In the genomic region with DNA sequence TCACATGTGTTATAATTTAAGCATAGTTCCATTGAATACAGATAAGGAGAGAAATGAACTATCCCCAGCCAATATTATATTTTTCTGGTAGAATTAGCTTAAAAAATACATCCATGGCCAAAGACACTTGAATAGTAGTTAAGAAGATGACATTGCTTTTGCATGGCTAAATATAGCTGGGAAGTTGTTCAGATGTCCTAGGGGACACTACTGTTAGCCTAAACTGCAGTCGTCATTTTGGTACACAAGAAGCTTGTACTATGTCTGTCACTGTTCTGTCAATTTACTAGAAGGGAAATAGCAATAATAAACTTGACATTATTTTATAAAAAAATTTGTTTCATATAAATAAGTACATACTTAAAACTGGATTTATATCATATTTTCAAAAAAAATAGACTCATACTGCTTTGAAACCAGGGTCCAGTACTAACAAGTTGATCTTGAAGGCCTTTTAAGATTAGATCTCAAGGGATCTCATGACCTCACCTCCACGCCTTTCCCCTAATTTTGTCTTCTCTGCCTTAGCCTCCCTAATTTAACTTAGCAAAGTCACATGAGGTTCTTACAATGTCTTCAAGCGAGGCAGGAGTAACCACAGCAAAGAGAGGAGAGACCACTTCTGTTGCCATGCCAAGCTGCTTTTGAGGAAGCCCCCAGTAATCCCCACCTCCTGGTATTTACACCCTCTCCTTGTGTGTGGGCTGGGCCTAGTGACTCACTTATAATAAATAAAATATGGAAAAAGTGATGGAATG, we compare ENCODE assay signal across 17 cellular contexts.
A peak's percentile ranks its signal among the peaks of the same experiment; 100 is the strongest.
DNase-seq lines count a peak whose midpoint lies in the region; ATAC-seq and TF ChIP-seq lines count a peak whose summit lies in the region.
"Had no signal": no experiment of that assay in that cellular context is flagged by ENCODE, and none has a peak within 500 bp of the region (broad histone marks: within the 10 kb centered on the region; RNA-seq: fewer than 3 reads in every experiment).

No MANE protein-coding gene starts in this region.

- H3K9me3 Mint-ChIP-seq in activated CD4-positive, alpha-beta T cell treated with anti-CD3 and anti-CD28 coated beads, Interleukin-2, amount 10 ng/mL, durations not matched to agents 24 days and 14 days = no peaks in the 10 kb centered on the region
- H3K9me3 Mint-ChIP-seq: CD14-positive monocyte; CD4-positive, alpha-beta T cell; CD8-positive, alpha-beta memory T cell; GM23338; H9 had no signal

- H3K27ac ChIP-seq in right atrium auricular region = peak overlapping the region in 1 of 2 donors; percentile 17
- H3K27ac ChIP-seq in left ventricle myocardium inferior (replicated peaks) = peak overlapping the region; percentile 56
- H3K27ac ChIP-seq in right cardiac atrium (ENCODE audit: low read length) = no peak overlapping the region
- H3K27ac ChIP-seq: 22Rv1; BLaER1 treated with 17β-estradiol and CSF1 and Interleukin-3, amounts not matched to agents 10 nM and 100 nM had no signal

- intact Hi-C loops in Right ventricle myocardium superior (cut with DNase I) (no loop called here), left ventricle myocardium inferior (cut with micrococcal nuclease) (loop anchor here (10.0 kb wide), 1 partner anchor 255 kb away; no protein-coding TSS in a partner anchor), right cardiac atrium (cut with DNase I) (loop anchor here in 2 of 4 donors (10.0 kb wide), 1 partner anchor 255 kb away; no protein-coding TSS in a partner anchor)
- intact Hi-C loops in activated CD4-positive, alpha-beta T cell treated with anti-CD3 and anti-CD28 coated beads, Interleukin-2, amount 10 ng/mL, durations not matched to agents 24 days and 14 days (cut with micrococcal nuclease) = no loop called here

- WGBS in right cardiac atrium = 62% methylated on average over 3 of the region's 3 CpGs

- no peak for DNase-seq in Right ventricle myocardium superior
- DNase-seq in right atrium auricular region (ENCODE audit: low spot score) = no peak
- no peak for DNase-seq in left ventricle myocardium inferior
- no peak for DNase-seq in right cardiac atrium
- peak; percentile 5 for DNase-seq in cerebellar cortex (ENCODE audit: low spot score)
- DNase-seq in activated CD4-positive, alpha-beta T cell treated with anti-CD3 and anti-CD28 coated beads, Interleukin-2, amount 10 ng/mL, durations not matched to agents 24 days and 14 days = no peak
- DNase-seq: CD4-positive, alpha-beta T cell; CD8-positive, alpha-beta memory T cell; DMS 273 treated with DMSO at 0.1 percent for 48 hours; DMS79; GF-D8; H9 had no signal

- ATAC-seq in Right ventricle myocardium superior (ENCODE audit: poor library complexity) (peak; percentile 68), right cardiac atrium (no peak)
- ATAC-seq: GM23338 had no signal

- H3K4me3 Mint-ChIP-seq in activated CD4-positive, alpha-beta T cell treated with anti-CD3 and anti-CD28 coated beads, Interleukin-2, amount 10 ng/mL, durations not matched to agents 24 days and 14 days = no peak overlapping the region
- H3K4me3 Mint-ChIP-seq: B cell; CD14-positive monocyte; CD4-positive, alpha-beta T cell; CD8-positive, alpha-beta memory T cell; GM23338; H9 had no signal

- H3K27ac Mint-ChIP-seq in activated CD4-positive, alpha-beta T cell treated with anti-CD3 and anti-CD28 coated beads, Interleukin-2, amount 10 ng/mL, durations not matched to agents 24 days and 14 days = no peak overlapping the region
- H3K27ac Mint-ChIP-seq: B cell; CD14-positive monocyte; CD4-positive, alpha-beta T cell; CD8-positive, alpha-beta memory T cell; GM23338; H9 had no signal

- H3K9me3 ChIP-seq in right atrium auricular region (no peaks in the 10 kb centered on the region), left ventricle myocardium inferior (replicated peaks) (no peaks in the 10 kb centered on the region), right cardiac atrium (ENCODE audit: control insufficient read depth, low read length) (no peaks in the 10 kb centered on the region)
- H3K9me3 ChIP-seq: BLaER1 treated with 17β-estradiol and CSF1 and Interleukin-3, amounts not matched to agents 10 nM and 100 nM had no signal

- H3K27me3 ChIP-seq in right atrium auricular region (no peaks in the 10 kb centered on the region), left ventricle myocardium inferior (ENCODE audit: low read depth) (no peaks in the 10 kb centered on the region), right cardiac atrium (ENCODE audit: control insufficient read depth, insufficient read depth) (no peaks in the 10 kb centered on the region)
- H3K27me3 ChIP-seq: BLaER1 treated with 17β-estradiol and CSF1 and Interleukin-3, amounts not matched to agents 10 nM and 100 nM had no signal

- H3K4me1 ChIP-seq in right atrium auricular region = peaks cover 0 to 5% of the 10 kb centered on the region in 2 donors
- peaks cover 9% of the 10 kb centered on the region for H3K4me1 ChIP-seq in left ventricle myocardium inferior
- no peaks in the 10 kb centered on the region for H3K4me1 ChIP-seq in right cardiac atrium (ENCODE audit: control insufficient read depth, insufficient read depth, low read length)

- TF ChIP-seq CTCF in right atrium auricular region (IDR thresholded peaks at IDR 0.05) = no peak
- TF ChIP-seq CTCF in left ventricle myocardium inferior (IDR thresholded peaks at IDR 0.05; ENCODE audit: borderline replicate concordance) = no peak

- H3K4me3 ChIP-seq in right atrium auricular region (no peak overlapping the region), left ventricle myocardium inferior (no peak overlapping the region), right cardiac atrium (ENCODE audit: low read length) (no peak overlapping the region)
- H3K4me3 ChIP-seq: BLaER1 treated with 17β-estradiol and CSF1 and Interleukin-3, amounts not matched to agents 10 nM and 100 nM; GM23338 had no signal

- no peaks in the 10 kb centered on the region for H3K27me3 Mint-ChIP-seq in activated CD4-positive, alpha-beta T cell treated with anti-CD3 and anti-CD28 coated beads, Interleukin-2, amount 10 ng/mL, durations not matched to agents 24 days and 14 days
- H3K27me3 Mint-ChIP-seq: B cell had no signal

- H3K36me3 ChIP-seq in right atrium auricular region (no peaks in the 10 kb centered on the region), left ventricle myocardium inferior (no peaks in the 10 kb centered on the region)
- H3K36me3 ChIP-seq: BLaER1 treated with 17β-estradiol and CSF1 and Interleukin-3, amounts not matched to agents 10 nM and 100 nM had no signal

- H3K4me1 Mint-ChIP-seq in activated CD4-positive, alpha-beta T cell treated with anti-CD3 and anti-CD28 coated beads, Interleukin-2, amount 10 ng/mL, durations not matched to agents 24 days and 14 days = no peaks in the 10 kb centered on the region
- H3K4me1 Mint-ChIP-seq: B cell; CD14-positive monocyte; CD8-positive, alpha-beta memory T cell had no signal

- H3K36me3 Mint-ChIP-seq in activated CD4-positive, alpha-beta T cell treated with anti-CD3 and anti-CD28 coated beads, Interleukin-2, amount 10 ng/mL, durations not matched to agents 24 days and 14 days (ENCODE audit: low read depth) = no peaks in the 10 kb centered on the region
- H3K36me3 Mint-ChIP-seq: CD14-positive monocyte; CD8-positive, alpha-beta memory T cell had no signal
